ENCODE assay signal across 23 cellular contexts in the genomic region with DNA sequence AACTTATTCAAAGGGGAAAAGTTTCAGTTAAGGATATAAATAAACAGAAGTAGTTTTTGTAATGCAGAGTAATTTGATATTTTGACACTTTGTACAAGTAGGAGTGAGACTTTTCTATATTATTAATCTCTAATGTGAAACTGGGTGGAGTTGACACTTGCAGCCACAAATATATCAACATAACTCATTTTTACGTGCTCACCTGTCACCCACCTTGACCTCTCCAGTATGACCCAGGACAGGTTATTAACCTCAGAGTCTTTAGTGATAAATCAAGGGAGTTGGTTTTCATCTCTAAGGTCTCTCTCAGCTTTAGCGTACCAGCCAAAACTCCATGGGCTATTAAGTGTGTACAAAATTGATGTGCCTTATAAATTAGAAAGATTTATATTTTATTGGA.
"Had no signal": no experiment of that assay in that cellular context is flagged by ENCODE, and none has a peak within 500 bp of the region (broad histone marks: within the 10 kb centered on the region; RNA-seq: fewer than 3 reads in every experiment).

No MANE protein-coding gene starts in this region.

- DNase-seq: hypothalamus; immature natural killer cell; kidney; left colon; left lung; naive thymus-derived CD8-positive, alpha-beta T cell; nucleus accumbens; pancreas; posterior cingulate gyrus; retina; right cardiac atrium; stimulated activated CD4-positive, alpha-beta T cell treated with anti-CD3 and anti-CD28 coated beads, Interleukin-12 subunit alpha, Interleukin-12 subunit beta, amount 100 ng/mL, for 4 hours; stimulated activated CD4-positive, alpha-beta T cell treated with anti-CD3 and anti-CD28 coated beads, Interleukin-15, amount 100 ng/mL, for 24 hours; stimulated activated CD4-positive, alpha-beta T cell treated with anti-CD3 and anti-CD28 coated beads, Interleukin-2, amount 100 ng/mL, for 24 hours; stimulated activated CD4-positive, alpha-beta T cell treated with anti-CD3 and anti-CD28 coated beads, Interleukin-4, amount 100 ng/mL, for 1 hour; stimulated activated naive B cell treated with anti-CD40 and anti-IgM and Interleukin-4, amounts not matched to agents 10 μg/mL and 1 μg/mL and 100 μg/mL, for 72 hours; stimulated activated naive CD8-positive, alpha-beta T cell treated with anti-CD3 and anti-CD28 coated beads, Interleukin-15, Interleukin-2, amounts not matched to agents 100 U/mL and 50 U/mL, for 24 hours; stomach; testis; thyroid gland; transverse colon; upper lobe of left lung had no signal

- ATAC-seq: left colon; left lung; naive thymus-derived CD8-positive, alpha-beta T cell; pancreas; right cardiac atrium; sciatic nerve; stimulated activated naive B cell treated with anti-CD40 and anti-IgM and Interleukin-4, amounts not matched to agents 10 μg/mL and 1 μg/mL and 100 μg/mL, for 72 hours; stimulated activated naive CD8-positive, alpha-beta T cell treated with anti-CD3 and anti-CD28 coated beads, Interleukin-15, Interleukin-2, amounts not matched to agents 100 U/mL and 50 U/mL, for 24 hours had no signal
